Comparison of ENCODE assay signal across 14 cellular contexts in genomic region chr3:183830187-183830586, GRCh38. TPM values are rescaled to one million over a fixed set of nuclear protein-coding genes. Genes with fewer than 3 reads are reported as not detected.
DNase-seq lines count a peak whose midpoint lies in the region; TF ChIP-seq lines count a peak whose summit lies in the region.
"Had no signal": no experiment of that assay in that cellular context is flagged by ENCODE, and none has a peak within 500 bp of the region (broad histone marks: within the 10 kb centered on the region; RNA-seq: fewer than 3 reads in every experiment).

No MANE protein-coding gene starts in this region.

- no peak for TF ChIP-seq CTCF in osteocyte (IDR thresholded peaks at IDR 0.05)

- in situ Hi-C loops in G401 (cut with HindIII; ENCODE audit: low sequenced_read_pairs), result no loop called here

- peak overlapping the region; percentile 19 for H3K27ac Mint-ChIP-seq in activated naive CD4-positive, alpha-beta T cell treated with anti-CD3 and anti-CD28 coated beads, Interleukin-2, amount 50 U/mL, for 24 hours
- H3K27ac Mint-ChIP-seq in osteocyte (ENCODE audit: unreplicated experiment), result no peak overlapping the region
- H3K27ac Mint-ChIP-seq: CD4-positive, CD25-positive, alpha-beta regulatory T cell; GM23338; HFFc6 had no signal

- no peaks in the 10 kb centered on the region for H3K27me3 Mint-ChIP-seq in activated naive CD4-positive, alpha-beta T cell treated with anti-CD3 and anti-CD28 coated beads, Interleukin-2, amount 50 U/mL, for 24 hours
- H3K27me3 Mint-ChIP-seq in osteocyte (ENCODE audit: unreplicated experiment), result no peaks in the 10 kb centered on the region

- H3K9me3 Mint-ChIP-seq in activated naive CD4-positive, alpha-beta T cell treated with anti-CD3 and anti-CD28 coated beads, Interleukin-2, amount 50 U/mL, for 24 hours, result no peaks in the 10 kb centered on the region
- H3K9me3 Mint-ChIP-seq in osteocyte (ENCODE audit: unreplicated experiment), result no peaks in the 10 kb centered on the region
- H3K9me3 Mint-ChIP-seq: CD4-positive, CD25-positive, alpha-beta regulatory T cell; GM23338; HFFc6 had no signal

- no peak overlapping the region for H3K4me3 Mint-ChIP-seq in activated naive CD4-positive, alpha-beta T cell treated with anti-CD3 and anti-CD28 coated beads, Interleukin-2, amount 50 U/mL, for 24 hours
- H3K4me3 Mint-ChIP-seq in osteocyte (ENCODE audit: unreplicated experiment), result no peak overlapping the region
- H3K4me3 Mint-ChIP-seq: GM23338, HFFc6 had no signal

- no peak for DNase-seq in activated naive CD4-positive, alpha-beta T cell treated with anti-CD3 and anti-CD28 coated beads, Interleukin-2, amount 50 U/mL, for 16 hours
- DNase-seq in G401 (ENCODE audit: low spot score), result peak; percentile 2
- peak; percentile 57 for DNase-seq in osteocyte (ENCODE audit: extremely low spot score, unreplicated experiment)
- DNase-seq in A172 (ENCODE audit: low spot score), result no peak
- no peak for DNase-seq in DMS79 (lab: John Stamatoyannopoulos, UW)
- DNase-seq: ACHN; BE2C; Caco-2; CD4-positive, CD25-positive, alpha-beta regulatory T cell; GF-D8; HFFc6; IMR-90 had no signal

- H3K36me3 Mint-ChIP-seq in activated naive CD4-positive, alpha-beta T cell treated with anti-CD3 and anti-CD28 coated beads, Interleukin-2, amount 50 U/mL, for 24 hours, result peaks cover 8% of the 10 kb centered on the region
- peaks cover 24% of the 10 kb centered on the region for H3K36me3 Mint-ChIP-seq in osteocyte (ENCODE audit: unreplicated experiment)

- H3K4me1 Mint-ChIP-seq in activated naive CD4-positive, alpha-beta T cell treated with anti-CD3 and anti-CD28 coated beads, Interleukin-2, amount 50 U/mL, for 24 hours, result no peaks in the 10 kb centered on the region
- H3K4me1 Mint-ChIP-seq in osteocyte (ENCODE audit: unreplicated experiment), result peaks cover 6% of the 10 kb centered on the region

RNA-seq across cellular contexts. Expression of gene MAP6D1, which starts 4.8 kb away (rescaled TPM):
- 2.4 and 3.2 TPM in 2 replicates for total RNA-seq in G401 (2014; rRNA removed; shearing (Covaris generic))
- 4.2 and 4.6 TPM in 2 replicates for total RNA-seq in osteocyte
- 4.6 TPM in 2 replicates for total RNA-seq in A172 (2014; rRNA removed; shearing (Covaris generic))

RNA-seq across cellular contexts. Expression of gene PARL, which starts 54.5 kb away (rescaled TPM):
- total RNA-seq in G401 (2014; rRNA removed; shearing (Covaris generic)), result 79.2 and 86.5 TPM in 2 replicates
- total RNA-seq in osteocyte, result 45.5 and 52.3 TPM in 2 replicates
- 45.8 and 65.7 TPM in 2 replicates for total RNA-seq in A172 (2014; rRNA removed; shearing (Covaris generic))

Comparison
In these comparisons a context has a peak if more than half of its experiments do, and no peak if none do; other contexts are left out.
1. DNase-seq: peak in G401 (single experiment) and osteocyte (single experiment); none in activated naive CD4-positive, alpha-beta T cell treated with anti-CD3 and anti-CD28 coated beads, Interleukin-2, amount 50 U/mL, for 16 hours (single experiment), A172 (single experiment) and DMS79 (single experiment).